In the genomic region with DNA sequence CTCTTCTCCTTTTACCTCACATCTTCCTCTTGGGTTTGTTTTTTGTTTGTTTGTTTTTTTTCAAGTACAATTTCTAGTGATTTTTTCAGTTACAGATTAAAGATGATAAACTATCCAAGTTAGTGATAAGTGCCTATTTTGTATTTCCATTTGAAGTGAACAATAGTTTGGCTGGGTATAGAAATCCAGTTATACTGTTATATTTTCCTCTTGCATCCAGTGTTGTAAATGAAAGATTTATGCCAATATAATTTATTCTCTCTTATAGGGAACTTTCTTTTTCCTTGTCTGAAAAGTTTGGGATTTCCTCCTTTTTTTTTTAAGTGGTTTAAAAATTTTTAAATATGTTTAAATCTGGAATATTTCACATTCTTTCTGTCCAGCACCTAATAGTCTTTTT, we compare ENCODE assay signal across 9 cellular contexts.
"Had no signal": no experiment of that assay in that cellular context is flagged by ENCODE, and none has a peak within 500 bp of the region (broad histone marks: within the 10 kb centered on the region; RNA-seq: fewer than 3 reads in every experiment).

No MANE protein-coding gene starts in this region.

- DNase-seq: H9, HCEC 1CT, HFFc6, KG1 had no signal

- H3K4me3 Mint-ChIP-seq: GM23338, H9, HFFc6, IgD-negative memory B cell had no signal

- FAIRE-seq: H1, H54, HTR-8/SVneo had no signal

- H3K4me3 ChIP-seq: GM23338 had no signal

- ATAC-seq: GM23338 had no signal

- H3K27ac Mint-ChIP-seq: GM23338, H9, HFFc6, IgD-negative memory B cell had no signal

- H3K36me3 Mint-ChIP-seq: IgD-negative memory B cell had no signal

- H2AFZ ChIP-seq: GM23338 had no signal

- H3K4me1 Mint-ChIP-seq: IgD-negative memory B cell had no signal

- H3K4me2 ChIP-seq: GM23338 had no signal
